In genomic region chr20:38093641-38094077, GRCh38 we compare ENCODE assay signal across 12 cellular contexts.
DNase-seq lines count a peak whose midpoint lies in the region; ATAC-seq, FAIRE-seq and TF ChIP-seq lines count a peak whose summit lies in the region.
"Had no signal": no experiment of that assay in that cellular context is flagged by ENCODE, and none has a peak within 500 bp of the region (broad histone marks: within the 10 kb centered on the region; RNA-seq: fewer than 3 reads in every experiment).

No MANE protein-coding gene starts in this region.

- H3K79me1 ChIP-seq in neuronal stem cell (ENCODE audit: low read depth, low read length): no peaks in the 10 kb centered on the region

- no peak overlapping the region for H2BK5ac ChIP-seq in neuronal stem cell (ENCODE audit: low read length)

- CTCF ChIA-PET in HepG2 (lab: Yijun Ruan, JAX; ENCODE audit: low intra/inter-chr PET ratio, low total read pairs): no interaction called here
- CTCF ChIA-PET in activated B cell treated with CpG ODN at 0.5 μM for 24 hours (lab: Charles Lee): interaction anchor here (1.6 to 12.8 kb wide), 5 partner anchors 12 to 71 kb away, joined by 3 to 101 read pairs (median 6); no protein-coding TSS in a partner anchor

- POLR2A ChIA-PET in HepG2 (lab: Yijun Ruan, JAX) (interaction anchor here (1.1 to 3.2 kb wide), 10 partner anchors 10 to 342 kb away, joined by 4 to 20 read pairs (median 5); partner anchors contain the start of genes RPRD1B, SNHG17 and TTI1), activated B cell treated with CpG ODN at 0.5 μM for 24 hours (lab: Charles Lee) (interaction anchor here (0.6 to 8.3 kb wide), 9 partner anchors 8 to 709 kb away, joined by 3 to 149 read pairs (median 5); partner anchors contain the start of genes RPRD1B and TTI1)

- no peak overlapping the region for H2BK12ac ChIP-seq in neuronal stem cell (ENCODE audit: low read length)

- TF ChIP-seq EP300 in HepG2 (IDR thresholded peaks at IDR 0.05; ENCODE audit: low read depth in 2 of 2, low read length in 2 of 2) (peak in 1 of 2 experiments; percentile 75; a peak in 2 of 4 replicates), HepG2 (CRISPR knock-in tag; IDR thresholded peaks at IDR 0.05; ENCODE audit: borderline replicate concordance) (0 out of 2 replicates have a peak, but pooled peaks have one; percentile 49)

- H3K27ac Mint-ChIP-seq in activated B cell treated with CpG ODN at 0.5 μM for 24 hours: peak overlapping the region; percentile 96
- H3K27ac Mint-ChIP-seq in memory B cell: peak overlapping the region; percentile 100
- H3K27ac Mint-ChIP-seq: activated T-helper 1 cell treated with anti-CD3 and anti-CD28 coated beads, Interleukin-12 subunit alpha, Interleukin-12 subunit beta, Interleukin-2, Interleukin-4 antibody, amounts not matched to agents 30 ng/mL and 10 ng/mL and 1 ng/mL, durations not matched to agents 14 hours and 24 hours and 36 hours had no signal

- no peak overlapping the region for H2AK5ac ChIP-seq in neuronal stem cell (ENCODE audit: low read depth, low read length)

- peak; percentile 6; the same call in 1 of the 2 replicates for TF ChIP-seq RAD21 in HepG2 (CRISPR knock-in tag; IDR thresholded peaks at IDR 0.05)

- no peaks in the 10 kb centered on the region for H3K27me3 Mint-ChIP-seq in activated B cell treated with CpG ODN at 0.5 μM for 24 hours
- H3K27me3 Mint-ChIP-seq in memory B cell: no peaks in the 10 kb centered on the region

- 37% methylated on average over 8 of the region's 8 CpGs for WGBS in HepG2 (ENCODE audit: low lambda C conversion rate)
- 59% methylated on average over 7 of the region's 8 CpGs for WGBS in right lobe of liver (ENCODE audit: insufficient coverage, low coverage, low lambda C conversion rate, missing lambda C conversion rate)
- no CpG with 5 or more reads among the region's 8 CpGs for WGBS in neuronal stem cell (ENCODE audit: extremely low coverage in 2 of 2, insufficient read length in 2 of 2, insufficient replicate concordance in 1 of 2), 2 donors

- H4K8ac ChIP-seq in neuronal stem cell (ENCODE audit: low read depth, low read length): no peak overlapping the region

- H3K4ac ChIP-seq in neuronal stem cell (ENCODE audit: low read length): no peak overlapping the region

- H3K4me3 Mint-ChIP-seq in activated B cell treated with CpG ODN at 0.5 μM for 24 hours (peak overlapping the region; percentile 42), memory B cell (peak overlapping the region; percentile 8)

- H2AFZ ChIP-seq in HepG2 (ENCODE audit: low read length) (no peak overlapping the region), neuronal stem cell (ENCODE audit: low read length) (no peak overlapping the region)

- H3K9ac ChIP-seq in HepG2 (ENCODE audit: insufficient read depth, low read depth, low read length) (peak overlapping the region; percentile 14; the same call in 1 of the 2 replicates), neuronal stem cell (ENCODE audit: low read depth, low read length, poor library complexity) (no peak overlapping the region)

- H3K79me2 ChIP-seq in HepG2 (ENCODE audit: insufficient read depth, low read length): no peaks in the 10 kb centered on the region

- H3K4me1 ChIP-seq in HepG2 (ENCODE audit: insufficient read depth, low read length) (peaks cover 44% of the 10 kb centered on the region), right lobe of liver (peaks cover 0 to 23% (median 2%) of the 10 kb centered on the region in 4 donors), neuronal stem cell (ENCODE audit: control insufficient read depth in 2 of 2, insufficient read depth in 1 of 2, low read depth in 1 of 2, low read length in 2 of 2) (peaks cover 0 to 4% of the 10 kb centered on the region in 2 donors)

- H3K23ac ChIP-seq in neuronal stem cell (ENCODE audit: low read depth, low read length, poor library complexity): no peak overlapping the region

- no peak overlapping the region for H3K14ac ChIP-seq in neuronal stem cell (ENCODE audit: low read length)

- no peak overlapping the region for H4K91ac ChIP-seq in neuronal stem cell (ENCODE audit: low read depth, low read length, poor library complexity)

- H3K4me2 ChIP-seq in HepG2 (ENCODE audit: low read depth, low read length): peak overlapping the region; percentile 60
- H3K4me2 ChIP-seq in neuronal stem cell (ENCODE audit: insufficient read depth, low read length, poor library complexity, severe bottlenecking): no peak overlapping the region

- H3K4me3 ChIP-seq in HepG2 (replicated peaks in 1 of 3; ENCODE audit: insufficient read depth in 1 of 3, low read depth in 2 of 3, low read length in 3 of 3) (peak overlapping the region in 1 of 3 experiments; percentile 5; a peak in 1 of 6 replicates), right lobe of liver (no peak overlapping the region), neuronal stem cell (ENCODE audit: low read length in 2 of 2) (no peak overlapping the region)

- no peak overlapping the region for H3K18ac ChIP-seq in neuronal stem cell (ENCODE audit: low read length)

- ATAC-seq in HepG2 (peak; percentile 88), right lobe of liver (no peak), activated B cell treated with CpG ODN at 0.5 μM for 24 hours (ENCODE audit: low read depth) (no peak), memory B cell (ENCODE audit: low read depth) (no peak), GM21528 (IDR thresholded peaks at IDR 0.05; ENCODE audit: low FRiP score, unreplicated experiment) (no peak), HG02588 (IDR thresholded peaks at IDR 0.05; ENCODE audit: unreplicated experiment) (no peak)

- TF ChIP-seq CTCF in HepG2 (CRISPR knock-in tag; IDR thresholded peaks at IDR 0.05) (no peak), right lobe of liver (IDR thresholded peaks at IDR 0.05) (no peak), activated B cell treated with CpG ODN at 0.5 μM for 24 hours (IDR thresholded peaks at IDR 0.05) (no peak)

- no peaks in the 10 kb centered on the region for H3K9me3 ChIP-seq in HepG2 (ENCODE audit: low read length)
- H3K9me3 ChIP-seq in right lobe of liver: no peaks in the 10 kb centered on the region
- H3K9me3 ChIP-seq in neuronal stem cell (replicated peaks in 1 of 2; ENCODE audit: control insufficient read depth in 2 of 2, insufficient read depth in 1 of 2, low read depth in 1 of 2, low read length in 2 of 2): no peaks in the 10 kb centered on the region

- BruUV-seq in HepG2 (replicated peaks; lab: Mats Ljungman, UMichigan): no TSS peak

- H3K36me3 Mint-ChIP-seq in activated B cell treated with CpG ODN at 0.5 μM for 24 hours (ENCODE audit: low read depth) (peaks cover 26% of the 10 kb centered on the region), memory B cell (no peaks in the 10 kb centered on the region)

- no peak for FAIRE-seq in HepG2 (lab: Jason Lieb, UNC)

- no peaks in the 10 kb centered on the region for H3K9me3 Mint-ChIP-seq in activated B cell treated with CpG ODN at 0.5 μM for 24 hours
- H3K9me3 Mint-ChIP-seq in memory B cell: no peaks in the 10 kb centered on the region
- H3K9me3 Mint-ChIP-seq: activated T-helper 1 cell treated with anti-CD3 and anti-CD28 coated beads, Interleukin-12 subunit alpha, Interleukin-12 subunit beta, Interleukin-2, Interleukin-4 antibody, amounts not matched to agents 30 ng/mL and 10 ng/mL and 1 ng/mL, durations not matched to agents 14 hours and 24 hours and 36 hours had no signal

- DNase-seq in HepG2 (ENCODE audit: low spot score) (peak; percentile 83), right lobe of liver (no peak), activated B cell treated with CpG ODN at 0.5 μM for 24 hours (no peak), memory B cell (ENCODE audit: low spot score in 2 of 2) (no peak), OCI-M1 (lab: John Stamatoyannopoulos, UW) (no peak), neuronal stem cell (ENCODE audit: low spot score) (no peak)
- DNase-seq: NCI-H1694, NCI-H510A treated with DMSO at 0.1 percent for 48 hours, nucleus accumbens had no signal

- H3K36me3 ChIP-seq in HepG2 (replicated peaks in 1 of 2; ENCODE audit: control insufficient read depth in 1 of 2, insufficient read depth in 2 of 2, low read length in 2 of 2): peaks cover 19 to 31% of the 10 kb centered on the region in 2 experiments
- H3K36me3 ChIP-seq in right lobe of liver: peaks cover 0 to 16% (median 6%) of the 10 kb centered on the region in 4 donors
- peaks cover 8 to 44% of the 10 kb centered on the region in 2 donors for H3K36me3 ChIP-seq in neuronal stem cell (replicated peaks in 1 of 2; ENCODE audit: control insufficient read depth in 2 of 2, insufficient read depth in 2 of 2, low read length in 2 of 2)

- TF ChIP-seq POLR2A in HepG2 (IDR thresholded peaks at IDR 0.05; ENCODE audit: insufficient read depth in 1 of 2, low read depth in 2 of 2, low read length in 2 of 2) (no peak), right lobe of liver (IDR thresholded peaks at IDR 0.05) (no peak)

- no peak overlapping the region for H2BK120ac ChIP-seq in neuronal stem cell (ENCODE audit: low read depth, low read length)

- peak overlapping the region; percentile 66 for H3K27ac ChIP-seq in HepG2 (ENCODE audit: extremely low read length, insufficient read depth, low read length)
- H3K27ac ChIP-seq in right lobe of liver: peak overlapping the region in 1 of 3 donors; percentile 25
- no peak overlapping the region for H3K27ac ChIP-seq in neuronal stem cell (replicated peaks; ENCODE audit: low read length)

- in situ Hi-C loops in HepG2 (cut with HindIII; ENCODE audit: extremely low pct_ligation_motif_present, low pct_unique_long_range_greater_than_20kb): no loop called here

- no peaks in the 10 kb centered on the region for H4K20me1 ChIP-seq in HepG2 (ENCODE audit: insufficient read depth, low read length)

- H3K4me1 Mint-ChIP-seq in activated B cell treated with CpG ODN at 0.5 μM for 24 hours: peaks cover 81% of the 10 kb centered on the region
- H3K4me1 Mint-ChIP-seq in memory B cell: peaks cover 46% of the 10 kb centered on the region

- no peak overlapping the region for H2BK15ac ChIP-seq in neuronal stem cell (ENCODE audit: low read length)

- intact Hi-C loops in HepG2 (cut with micrococcal nuclease; ENCODE audit: unreplicated experiment) (no loop called here), right lobe of liver (cut with DNase I) (no loop called here), activated B cell treated with CpG ODN at 0.5 μM for 24 hours (cut with micrococcal nuclease) (loop anchor here (1.0 kb wide), 1 partner anchor 17 kb away; no protein-coding TSS in a partner anchor)

- no peaks in the 10 kb centered on the region for H3K27me3 ChIP-seq in HepG2 (ENCODE audit: control insufficient read depth in 1 of 2, insufficient read depth in 2 of 2, low read length in 2 of 2)
- no peaks in the 10 kb centered on the region for H3K27me3 ChIP-seq in right lobe of liver
- no peaks in the 10 kb centered on the region for H3K27me3 ChIP-seq in neuronal stem cell (ENCODE audit: control insufficient read depth in 3 of 3, insufficient read depth in 3 of 3, low read depth in 1 of 3, low read length in 3 of 3)
